In genomic region chr15:75213212-75213767, GRCh38 we compare ENCODE assay signal across 18 cellular contexts. TPM values are rescaled to one million over a fixed set of nuclear protein-coding genes. Genes with fewer than 3 reads are reported as not detected.
"Had no signal": no experiment of that assay in that cellular context is flagged by ENCODE, and none has a peak within 500 bp of the region (broad histone marks: within the 10 kb centered on the region; RNA-seq: fewer than 3 reads in every experiment).

No MANE protein-coding gene starts in this region.

- H3K4me3 ChIP-seq: adrenal gland, esophagus muscularis mucosa, prostate gland had no signal

- H3K4me3 Mint-ChIP-seq: activated CD4-positive, alpha-beta T cell treated with anti-CD3 and anti-CD28 coated beads, Interleukin-2, amount 10 ng/mL, durations not matched to agents 24 days and 14 days; activated naive CD4-positive, alpha-beta T cell treated with anti-CD3 and anti-CD28 coated beads, Interleukin-2, amount 10 ng/mL, durations not matched to agents 7 days and 5 days; nephron progenitor cell had no signal

- H3K27me3 Mint-ChIP-seq: activated CD4-positive, alpha-beta T cell treated with anti-CD3 and anti-CD28 coated beads, Interleukin-2, amount 10 ng/mL, durations not matched to agents 24 days and 14 days; activated naive CD4-positive, alpha-beta T cell treated with anti-CD3 and anti-CD28 coated beads, Interleukin-2, amount 10 ng/mL, durations not matched to agents 7 days and 5 days had no signal

- ATAC-seq: left ventricle myocardium superior had no signal

- H3K27me3 ChIP-seq: adrenal gland, esophagus muscularis mucosa had no signal

- H3K27ac Mint-ChIP-seq: activated CD4-positive, alpha-beta T cell treated with anti-CD3 and anti-CD28 coated beads, Interleukin-2, amount 10 ng/mL, durations not matched to agents 24 days and 14 days; activated naive CD4-positive, alpha-beta T cell treated with anti-CD3 and anti-CD28 coated beads, Interleukin-2, amount 10 ng/mL, durations not matched to agents 7 days and 5 days; activated T-helper 2 cell treated with anti-CD3 and anti-CD28 coated beads, Interferon-gamma antibody, Interleukin-2, Interleukin-4, amounts not matched to agents 10 μg/mL and 5 μg/mL and 100 μg/mL, durations not matched to agents 14 hours and 24 hours and 36 hours; nephron progenitor cell had no signal

- H3K9me3 Mint-ChIP-seq: activated CD4-positive, alpha-beta T cell treated with anti-CD3 and anti-CD28 coated beads, Interleukin-2, amount 10 ng/mL, durations not matched to agents 24 days and 14 days; activated naive CD4-positive, alpha-beta T cell treated with anti-CD3 and anti-CD28 coated beads, Interleukin-2, amount 10 ng/mL, durations not matched to agents 7 days and 5 days; activated T-helper 2 cell treated with anti-CD3 and anti-CD28 coated beads, Interferon-gamma antibody, Interleukin-2, Interleukin-4, amounts not matched to agents 10 μg/mL and 5 μg/mL and 100 μg/mL, durations not matched to agents 14 hours and 24 hours and 36 hours; nephron progenitor cell had no signal

- H3K27ac ChIP-seq: adrenal gland, esophagus muscularis mucosa, prostate gland had no signal

- H3K4me1 ChIP-seq: prostate gland had no signal

- H3K9me3 ChIP-seq: adrenal gland, esophagus muscularis mucosa, prostate gland had no signal

- DNase-seq: activated CD4-positive, alpha-beta T cell treated with anti-CD3 and anti-CD28 coated beads, Interleukin-2, amount 10 ng/mL, durations not matched to agents 24 days and 14 days; activated CD4-positive, CD25-positive, alpha-beta regulatory T cell; activated naive CD4-positive, alpha-beta T cell treated with anti-CD3 and anti-CD28 coated beads, Interleukin-2, amount 10 ng/mL, durations not matched to agents 7 days and 5 days; adrenal gland; hypothalamus; kidney; left ventricle myocardium superior; mesendoderm; nephron progenitor cell had no signal

RNA-seq across cellular contexts. Expression of gene GOLGA6C, which starts 44.8 kb away (rescaled TPM):
- total RNA-seq: activated CD4-positive, alpha-beta T cell treated with anti-CD3 and anti-CD28 coated beads, Interleukin-2, amount 10 ng/mL, durations not matched to agents 24 days and 14 days; activated T-helper 2 cell treated with anti-CD3 and anti-CD28 coated beads, Interferon-gamma antibody, Interleukin-2, Interleukin-4, amounts not matched to agents 10 μg/mL and 5 μg/mL and 100 μg/mL, durations not matched to agents 14 hours and 24 hours and 36 hours; adrenal gland; cardiac septum; esophagus muscularis mucosa; glomerular endothelial cell; kidney; left ventricle myocardium superior; omental fat pad; sciatic nerve; T-helper 2 cell treated with Interferon-gamma antibody and Interleukin-4, amounts not matched to agents 100 ng/mL and 5 ng/mL, for 36 hours; ureter had no signal
- polyA plus RNA-seq: adrenal gland had no signal
